In the genomic region with DNA sequence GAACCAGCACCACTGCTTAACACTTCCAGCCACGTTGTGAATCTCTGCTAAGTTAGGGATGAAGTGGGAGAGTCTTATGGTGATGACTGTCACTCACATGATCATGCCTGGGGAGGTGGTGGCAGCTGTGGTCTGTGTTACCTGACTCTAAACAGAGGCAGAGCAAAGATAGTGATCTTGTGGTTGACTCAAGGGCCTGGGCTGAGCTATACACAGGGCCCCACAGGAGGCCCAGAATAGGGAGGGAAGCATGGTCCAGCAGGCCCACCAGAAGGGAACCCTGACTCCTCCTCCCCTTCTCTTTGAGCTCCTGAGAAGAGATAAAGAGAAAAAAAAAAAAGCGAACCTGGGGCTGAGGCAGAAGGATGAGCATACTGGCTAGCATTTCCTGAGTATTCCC, we compare ENCODE assay signal across 11 cellular contexts. TPM values are rescaled to one million over a fixed set of nuclear protein-coding genes. Genes with fewer than 3 reads are reported as not detected.
DNase-seq lines count a peak whose midpoint lies in the region; ATAC-seq lines count a peak whose summit lies in the region.
"Had no signal": no experiment of that assay in that cellular context is flagged by ENCODE, and none has a peak within 500 bp of the region (broad histone marks: within the 10 kb centered on the region; RNA-seq: fewer than 3 reads in every experiment).

No MANE protein-coding gene starts in this region.

- H3K4me3 Mint-ChIP-seq in activated CD8-positive, alpha-beta T cell treated with anti-CD3 and anti-CD28 coated beads, Interleukin-2, amount 10 ng/mL, durations not matched to agents 7 days and 5 days, result no peak overlapping the region

- ATAC-seq in HG03196 (IDR thresholded peaks at IDR 0.05; ENCODE audit: unreplicated experiment), result peak; percentile 40
- ATAC-seq in activated CD8-positive, alpha-beta T cell treated with anti-CD3 and anti-CD28 coated beads, Interleukin-2, amount 10 ng/mL, durations not matched to agents 7 days and 5 days, result peak; percentile 83
- ATAC-seq: left ventricle myocardium superior, right cardiac atrium had no signal

- H3K36me3 Mint-ChIP-seq in activated CD8-positive, alpha-beta T cell treated with anti-CD3 and anti-CD28 coated beads, Interleukin-2, amount 10 ng/mL, durations not matched to agents 7 days and 5 days (ENCODE audit: low read depth), result no peaks in the 10 kb centered on the region
- H3K36me3 Mint-ChIP-seq: activated naive CD4-positive, alpha-beta T cell treated with anti-CD3 and anti-CD28 coated beads, Interleukin-2, amount 50 U/mL, for 72 hours had no signal

- DNase-seq in ELF-1 (ENCODE audit: low read depth, low spot score) (peak; percentile 64), GM19240 (ENCODE audit: insufficient read length, low spot score) (peak; percentile 47), COLO668 (lab: John Stamatoyannopoulos, UW; ENCODE audit: unreplicated experiment) (no peak), H4 (ENCODE audit: low spot score) (no peak), LoVo (ENCODE audit: low spot score) (no peak), hypothalamus (lab: John Stamatoyannopoulos, UW) (no peak)
- peak; percentile 42 for DNase-seq in activated CD8-positive, alpha-beta T cell treated with anti-CD3 and anti-CD28 coated beads, Interleukin-2, amount 10 ng/mL, durations not matched to agents 7 days and 5 days
- DNase-seq: left ventricle myocardium superior, right cardiac atrium had no signal

- H3K9me3 Mint-ChIP-seq in activated CD8-positive, alpha-beta T cell treated with anti-CD3 and anti-CD28 coated beads, Interleukin-2, amount 10 ng/mL, durations not matched to agents 7 days and 5 days (ENCODE audit: insufficient read depth), result no peaks in the 10 kb centered on the region
- H3K9me3 Mint-ChIP-seq: activated naive CD4-positive, alpha-beta T cell treated with anti-CD3 and anti-CD28 coated beads, Interleukin-2, amount 50 U/mL, for 72 hours had no signal

- POLR2A ChIA-PET in activated CD8-positive, alpha-beta T cell treated with anti-CD3 and anti-CD28 coated beads, Interleukin-2, amount 10 ng/mL, durations not matched to agents 7 days and 5 days (lab: Charles Lee), result interaction anchor here (0.6 kb wide), 1 partner anchor 57 kb away, joined by 3 read pairs; no protein-coding TSS in a partner anchor

- peaks cover 19% of the 10 kb centered on the region for H3K4me1 Mint-ChIP-seq in activated CD8-positive, alpha-beta T cell treated with anti-CD3 and anti-CD28 coated beads, Interleukin-2, amount 10 ng/mL, durations not matched to agents 7 days and 5 days (ENCODE audit: low read depth)

- no peak overlapping the region for H3K27ac Mint-ChIP-seq in activated CD8-positive, alpha-beta T cell treated with anti-CD3 and anti-CD28 coated beads, Interleukin-2, amount 10 ng/mL, durations not matched to agents 7 days and 5 days

- CTCF ChIA-PET in activated CD8-positive, alpha-beta T cell treated with anti-CD3 and anti-CD28 coated beads, Interleukin-2, amount 10 ng/mL, durations not matched to agents 7 days and 5 days (lab: Charles Lee), result interaction anchor here (2.4 kb wide), 1 partner anchor 56 kb away, joined by 8 read pairs; no protein-coding TSS in a partner anchor

- peaks cover 27% of the 10 kb centered on the region for H3K27me3 Mint-ChIP-seq in activated CD8-positive, alpha-beta T cell treated with anti-CD3 and anti-CD28 coated beads, Interleukin-2, amount 10 ng/mL, durations not matched to agents 7 days and 5 days (ENCODE audit: low read depth)

RNA-seq across cellular contexts. Expression of a gene that starts 55.0 kb away (rescaled TPM):
- 1 to 10 TPM in 1 of 2 experiments, under 1 TPM in 1; 0.84 to 1.6 TPM for total RNA-seq in activated CD8-positive, alpha-beta T cell treated with anti-CD3 and anti-CD28 coated beads, Interleukin-2, amount 10 ng/mL, durations not matched to agents 7 days and 5 days
- total RNA-seq in H4 (2014; rRNA removed; shearing (Covaris generic)), result 0.80 and 0.89 TPM in 2 replicates

Comparison
In these comparisons a context has a peak if more than half of its experiments do, and no peak if none do; other contexts are left out.
1. DNase-seq: peak in ELF-1 (single experiment), GM19240 (single experiment) and activated CD8-positive, alpha-beta T cell treated with anti-CD3 and anti-CD28 coated beads, Interleukin-2, amount 10 ng/mL, durations not matched to agents 7 days and 5 days (single experiment); none in COLO668 (single experiment), H4 (single experiment), LoVo (single experiment) and hypothalamus (0 of 51).